Comparison of ENCODE assay signal across 22 cellular contexts in genomic region chr17:16513858-16514257, GRCh38. TPM values are rescaled to one million over a fixed set of nuclear protein-coding genes. Genes with fewer than 3 reads are reported as not detected.
"Had no signal": no experiment of that assay in that cellular context is flagged by ENCODE, and none has a peak within 500 bp of the region (broad histone marks: within the 10 kb centered on the region; RNA-seq: fewer than 3 reads in every experiment).

No MANE protein-coding gene starts in this region.

- ATAC-seq: activated T-cell treated with anti-CD3 and anti-CD28 coated beads, Interleukin-2, amount 50 U/mL, for 4 hours; gastroesophageal sphincter; left ventricle myocardium superior; natural killer cell had no signal

- DNase-seq: activated CD4-positive, alpha-beta T cell treated with anti-CD3 and anti-CD28 coated beads for 4 hours; activated CD4-positive, alpha-beta T cell treated with anti-CD3 and anti-CD28 coated beads, Interleukin-2, amount 50 U/mL, for 48 hours; activated CD4-positive, CD25-positive, alpha-beta regulatory T cell; activated CD8-positive, alpha-beta memory T cell treated with anti-CD3 and anti-CD28 coated beads, Interleukin-2, amount 50 U/mL, for 48 hours; activated naive CD4-positive, alpha-beta T cell treated with Interleukin-2 at 50 U/mL for 16 hours; activated naive CD8-positive, alpha-beta T cell treated with anti-CD3 and anti-CD28 coated beads for 36 hours; activated T-cell treated with anti-CD3 and anti-CD28 coated beads, Interleukin-2, amount 50 U/mL, for 4 hours; amniotic stem cell; colonic mucosa; esophagus squamous epithelium; head of caudate nucleus; hypothalamus; left ventricle myocardium superior; midbrain; natural killer cell; retina; stimulated activated CD4-positive, alpha-beta T cell treated with anti-CD3 and anti-CD28 coated beads, Interleukin-4, amount 100 ng/mL, for 1 hour; stimulated activated naive CD4-positive, alpha-beta T cell treated with Interleukin-2 at 50 U/mL for 16 hours; T-helper 9 cell had no signal

- H3K27ac ChIP-seq: colonic mucosa, esophagus squamous epithelium, gastroesophageal sphincter had no signal

- H3K9me3 ChIP-seq: colonic mucosa, esophagus squamous epithelium, gastroesophageal sphincter, spleen had no signal

- H3K27me3 ChIP-seq: colonic mucosa had no signal

- H3K36me3 ChIP-seq: colonic mucosa, esophagus squamous epithelium, gastroesophageal sphincter, spleen had no signal

- H3K4me1 ChIP-seq: colonic mucosa had no signal

- H3K4me3 ChIP-seq: colonic mucosa, esophagus squamous epithelium, gastroesophageal sphincter, spleen had no signal

RNA-seq across cellular contexts. Expression of gene LRRC75A, which starts 21.9 kb away (rescaled TPM):
- total RNA-seq: bronchial epithelial cell had no signal
